In genomic region chrX:133999013-133999705, GRCh38 we compare ENCODE assay signal across 21 cellular contexts. TPM values are rescaled to one million over a fixed set of nuclear protein-coding genes. Genes with fewer than 3 reads are reported as not detected.
DNase-seq lines count a peak whose midpoint lies in the region; ATAC-seq and TF ChIP-seq lines count a peak whose summit lies in the region.
"Had no signal": no experiment of that assay in that cellular context is flagged by ENCODE, and none has a peak within 500 bp of the region (broad histone marks: within the 10 kb centered on the region; RNA-seq: fewer than 3 reads in every experiment).

No MANE protein-coding gene starts in this region.

- H3K4me1 Mint-ChIP-seq in CD8-positive, alpha-beta T cell (ENCODE audit: low read depth): no peaks in the 10 kb centered on the region

- ATAC-seq in left lung: peak; percentile 29
- ATAC-seq in GM18505 (IDR thresholded peaks at IDR 0.05; ENCODE audit: unreplicated experiment): no peak
- no peak for ATAC-seq in CD8-positive, alpha-beta T cell
- ATAC-seq: GM23338 had no signal

- H3K4me3 Mint-ChIP-seq in CD8-positive, alpha-beta T cell: no peak overlapping the region
- H3K4me3 Mint-ChIP-seq: endodermal cell; GM23338; IgD-negative memory B cell; T-helper 2 cell treated with Interferon-gamma antibody and Interleukin-4, amounts not matched to agents 5 μg/mL and 100 μg/mL, for 36 hours had no signal

- H3K4me3 ChIP-seq in SJSA1: no peak overlapping the region
- no peak overlapping the region for H3K4me3 ChIP-seq in left lung
- H3K4me3 ChIP-seq in testis: no peak overlapping the region
- H3K4me3 ChIP-seq in CD8-positive, alpha-beta T cell (ENCODE audit: low read depth, low read length): no peak overlapping the region
- H3K4me3 ChIP-seq: GM23338, stomach had no signal

- H3K27ac ChIP-seq in SJSA1: peak overlapping the region; percentile 76
- peak overlapping the region in 1 of 2 donors; percentile 47 for H3K27ac ChIP-seq in left lung
- H3K27ac ChIP-seq in testis: peak overlapping the region in 1 of 2 donors; percentile 50
- H3K27ac ChIP-seq in CD8-positive, alpha-beta T cell (ENCODE audit: low read depth, low read length): no peak overlapping the region

- POLR2A ChIA-PET in CD8-positive, alpha-beta T cell (lab: Charles Lee): no interaction called here

- H3K27me3 ChIP-seq in SJSA1 (replicated peaks): no peaks in the 10 kb centered on the region
- peaks cover 0 to 4% of the 10 kb centered on the region in 2 donors for H3K27me3 ChIP-seq in left lung
- H3K27me3 ChIP-seq in testis: no peaks in the 10 kb centered on the region
- no peaks in the 10 kb centered on the region for H3K27me3 ChIP-seq in CD8-positive, alpha-beta T cell (ENCODE audit: insufficient read depth, low read length)
- H3K27me3 ChIP-seq: BE2C had no signal

- H3K9me3 Mint-ChIP-seq in CD8-positive, alpha-beta T cell: no peaks in the 10 kb centered on the region
- H3K9me3 Mint-ChIP-seq: endodermal cell; GM23338; T-helper 2 cell treated with Interferon-gamma antibody and Interleukin-4, amounts not matched to agents 5 μg/mL and 100 μg/mL, for 36 hours had no signal

- intact Hi-C loops in left lung (cut with DNase I) (no loop called here), testis (cut with DNase I; ENCODE audit: low total_unique reads) (no loop called here)
- intact Hi-C loops in CD8-positive, alpha-beta T cell (cut with DNase I, micrococcal nuclease): no loop called here

- TF ChIP-seq CTCF in left lung (IDR thresholded peaks at IDR 0.05) (no peak), testis (IDR thresholded peaks at IDR 0.05) (no peak)
- TF ChIP-seq CTCF in CD8-positive, alpha-beta T cell (IDR thresholded peaks at IDR 0.05): no peak

- H3K36me3 ChIP-seq in SJSA1 (no peaks in the 10 kb centered on the region), left lung (no peaks in the 10 kb centered on the region), testis (ENCODE audit: low read depth, missing control alignments) (no peaks in the 10 kb centered on the region)
- H3K36me3 ChIP-seq in CD8-positive, alpha-beta T cell (ENCODE audit: insufficient read depth, low read length): no peaks in the 10 kb centered on the region
- H3K36me3 ChIP-seq: BE2C, stomach had no signal

- no peak overlapping the region for H3K27ac Mint-ChIP-seq in CD8-positive, alpha-beta T cell
- H3K27ac Mint-ChIP-seq: endodermal cell; GM23338; IgD-negative memory B cell; T-helper 2 cell treated with Interferon-gamma antibody and Interleukin-4, amounts not matched to agents 5 μg/mL and 100 μg/mL, for 36 hours had no signal

- CTCF ChIA-PET in CD8-positive, alpha-beta T cell (lab: Charles Lee): no interaction called here

- peak; percentile 43 to 60 for DNase-seq in SJSA1 (ENCODE audit: low read depth in 1 of 2, low spot score in 2 of 2)
- peak; percentile 2 for DNase-seq in fibroblast of gingiva (ENCODE audit: low read depth)
- no peak for DNase-seq in left lung
- DNase-seq in testis: peak; percentile 23
- no peak for DNase-seq in stimulated activated CD4-positive, alpha-beta T cell treated with anti-CD3 and anti-CD28 coated beads, Interleukin-12 subunit alpha, Interleukin-12 subunit beta, amount 100 ng/mL, for 4 hours
- DNase-seq in CD8-positive, alpha-beta T cell: no peak
- DNase-seq: activated CD4-positive, CD25-positive, alpha-beta regulatory T cell treated with anti-CD3 and anti-CD28 coated beads, Interleukin-2, amount 50 U/mL, for 72 hours; amniotic stem cell; BE2C; endodermal cell; mammary epithelial cell; MV-4-11; NCI-H2081; NCI-H524 treated with DMSO at 0.1 percent for 48 hours; SIG-M5; stimulated activated CD4-positive, alpha-beta T cell treated with anti-CD3 and anti-CD28 coated beads, Interleukin-2, amount 100 ng/mL, for 24 hours; stomach had no signal

- H3K36me3 Mint-ChIP-seq in CD8-positive, alpha-beta T cell: no peaks in the 10 kb centered on the region

- H3K27me3 Mint-ChIP-seq in CD8-positive, alpha-beta T cell (ENCODE audit: low read depth): peaks cover 3% of the 10 kb centered on the region

- no peak for TF ChIP-seq POLR2A in testis (IDR thresholded peaks at IDR 0.05)
- no peak for TF ChIP-seq POLR2A in GM18505 (IDR thresholded peaks at IDR 0.05; ENCODE audit: borderline replicate concordance, extremely low read depth, insufficient read depth, insufficient read length)

- H3K4me1 ChIP-seq in SJSA1 (replicated peaks) (peaks cover 25% of the 10 kb centered on the region), left lung (no peaks in the 10 kb centered on the region), testis (no peaks in the 10 kb centered on the region)
- no peaks in the 10 kb centered on the region for H3K4me1 ChIP-seq in CD8-positive, alpha-beta T cell (ENCODE audit: insufficient read depth, low read length)
- H3K4me1 ChIP-seq: BE2C, stomach had no signal

- 52 to 53% methylated on average over 12 of the region's 12 CpGs for WGBS in testis, 2 donors

- H3K9me3 ChIP-seq in SJSA1 (replicated peaks) (no peaks in the 10 kb centered on the region), left lung (no peaks in the 10 kb centered on the region), testis (no peaks in the 10 kb centered on the region)
- H3K9me3 ChIP-seq in CD8-positive, alpha-beta T cell (ENCODE audit: low read length): no peaks in the 10 kb centered on the region
- H3K9me3 ChIP-seq: BE2C, stomach had no signal

RNA-seq across cellular contexts. Expression of gene GPC3, which starts 13.8 kb away (rescaled TPM):
- 3.8 and 5.7 TPM in 2 replicates for total RNA-seq in SJSA1 (2014; rRNA removed; shearing (Covaris generic))
- total RNA-seq in left lung (10 to 100 TPM; 42.1 to 62.6 TPM), testis (1 to 10 TPM; 4.9 to 5.4 TPM)
- polyA plus RNA-seq in testis (ENCODE audit: insufficient read depth, low read depth, low replicate concordance): 12.9 TPM
- total RNA-seq in CD8-positive, alpha-beta T cell: under 1 TPM in 1 of 2 experiments, not detected in 1; 0.28 TPM

Comparison
In these comparisons a context has a peak if more than half of its experiments do, and no peak if none do; other contexts are left out.
1. DNase-seq: peak in SJSA1 (2 of 2), fibroblast of gingiva (single experiment) and testis (single experiment); none in left lung (0 of 2), stimulated activated CD4-positive, alpha-beta T cell treated with anti-CD3 and anti-CD28 coated beads, Interleukin-12 subunit alpha, Interleukin-12 subunit beta, amount 100 ng/mL, for 4 hours (single experiment) and CD8-positive, alpha-beta T cell (0 of 7).